Comparison of ENCODE assay signal across 1 cellular context in the genomic region with DNA sequence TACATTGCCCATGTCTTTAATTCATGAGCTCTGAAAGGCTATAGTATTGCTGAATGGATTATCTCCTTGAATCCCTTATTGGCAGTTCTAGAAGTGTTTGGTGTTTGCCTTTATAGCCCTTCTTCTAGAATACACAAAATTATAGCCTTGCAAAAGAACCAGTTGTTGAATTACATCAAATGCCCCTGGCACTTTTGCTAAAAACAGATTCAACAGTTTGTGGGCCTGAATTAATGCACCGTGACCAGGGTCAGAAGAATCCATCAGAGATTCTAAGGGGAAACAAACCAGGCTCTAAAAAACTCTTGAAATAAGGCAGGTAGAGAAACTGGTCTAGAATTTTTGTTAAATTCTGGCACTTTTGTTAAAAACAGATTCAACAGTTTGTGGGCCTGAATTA.
TF ChIP-seq lines count a peak whose summit lies in the region.

No MANE protein-coding gene starts in this region.

TF ChIP-seq in WTC11, 78 proteins besides CTCF, POLR2A, EP300 and RAD21 (continued from another document):
- TF ChIP-seq ZNF425 (CRISPR knock-in tag; conservative IDR thresholded peaks at IDR 0.05) = no peak
- TF ChIP-seq, protein P1, sequence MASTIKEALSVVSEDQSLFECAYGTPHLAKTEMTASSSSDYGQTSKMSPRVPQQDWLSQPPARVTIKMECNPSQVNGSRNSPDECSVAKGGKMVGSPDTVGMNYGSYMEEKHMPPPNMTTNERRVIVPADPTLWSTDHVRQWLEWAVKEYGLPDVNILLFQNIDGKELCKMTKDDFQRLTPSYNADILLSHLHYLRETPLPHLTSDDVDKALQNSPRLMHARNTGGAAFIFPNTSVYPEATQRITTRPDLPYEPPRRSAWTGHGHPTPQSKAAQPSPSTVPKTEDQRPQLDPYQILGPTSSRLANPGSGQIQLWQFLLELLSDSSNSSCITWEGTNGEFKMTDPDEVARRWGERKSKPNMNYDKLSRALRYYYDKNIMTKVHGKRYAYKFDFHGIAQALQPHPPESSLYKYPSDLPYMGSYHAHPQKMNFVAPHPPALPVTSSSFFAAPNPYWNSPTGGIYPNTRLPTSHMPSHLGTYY (CRISPR knock-in tag; IDR thresholded peaks at IDR 0.05) = no peak
- TF ChIP-seq, protein P2, sequence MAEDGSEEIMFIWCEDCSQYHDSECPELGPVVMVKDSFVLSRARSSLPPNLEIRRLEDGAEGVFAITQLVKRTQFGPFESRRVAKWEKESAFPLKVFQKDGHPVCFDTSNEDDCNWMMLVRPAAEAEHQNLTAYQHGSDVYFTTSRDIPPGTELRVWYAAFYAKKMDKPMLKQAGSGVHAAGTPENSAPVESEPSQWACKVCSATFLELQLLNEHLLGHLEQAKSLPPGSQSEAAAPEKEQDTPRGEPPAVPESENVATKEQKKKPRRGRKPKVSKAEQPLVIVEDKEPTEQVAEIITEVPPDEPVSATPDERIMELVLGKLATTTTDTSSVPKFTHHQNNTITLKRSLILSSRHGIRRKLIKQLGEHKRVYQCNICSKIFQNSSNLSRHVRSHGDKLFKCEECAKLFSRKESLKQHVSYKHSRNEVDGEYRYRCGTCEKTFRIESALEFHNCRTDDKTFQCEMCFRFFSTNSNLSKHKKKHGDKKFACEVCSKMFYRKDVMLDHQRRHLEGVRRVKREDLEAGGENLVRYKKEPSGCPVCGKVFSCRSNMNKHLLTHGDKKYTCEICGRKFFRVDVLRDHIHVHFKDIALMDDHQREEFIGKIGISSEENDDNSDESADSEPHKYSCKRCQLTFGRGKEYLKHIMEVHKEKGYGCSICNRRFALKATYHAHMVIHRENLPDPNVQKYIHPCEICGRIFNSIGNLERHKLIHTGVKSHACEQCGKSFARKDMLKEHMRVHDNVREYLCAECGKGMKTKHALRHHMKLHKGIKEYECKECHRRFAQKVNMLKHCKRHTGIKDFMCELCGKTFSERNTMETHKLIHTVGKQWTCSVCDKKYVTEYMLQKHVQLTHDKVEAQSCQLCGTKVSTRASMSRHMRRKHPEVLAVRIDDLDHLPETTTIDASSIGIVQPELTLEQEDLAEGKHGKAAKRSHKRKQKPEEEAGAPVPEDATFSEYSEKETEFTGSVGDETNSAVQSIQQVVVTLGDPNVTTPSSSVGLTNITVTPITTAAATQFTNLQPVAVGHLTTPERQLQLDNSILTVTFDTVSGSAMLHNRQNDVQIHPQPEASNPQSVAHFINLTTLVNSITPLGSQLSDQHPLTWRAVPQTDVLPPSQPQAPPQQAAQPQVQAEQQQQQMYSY (CRISPR knock-in tag; IDR thresholded peaks at IDR 0.05) = no peak
